In genomic region chr4:139617702-139618490, GRCh38 we compare ENCODE assay signal across 11 cellular contexts. TPM values are rescaled to one million over a fixed set of nuclear protein-coding genes. Genes with fewer than 3 reads are reported as not detected.
DNase-seq lines count a peak whose midpoint lies in the region; ATAC-seq and TF ChIP-seq lines count a peak whose summit lies in the region.
"Had no signal": no experiment of that assay in that cellular context is flagged by ENCODE, and none has a peak within 500 bp of the region (broad histone marks: within the 10 kb centered on the region; RNA-seq: fewer than 3 reads in every experiment).

No MANE protein-coding gene starts in this region.

- H3K27ac Mint-ChIP-seq in activated CD8-positive, alpha-beta T cell treated with anti-CD3 and anti-CD28 coated beads for 36 hours, result no peak overlapping the region
- no peak overlapping the region for H3K27ac Mint-ChIP-seq in activated CD8-positive, alpha-beta T cell treated with anti-CD3 and anti-CD28 coated beads, Interleukin-2, amount 10 ng/mL, durations not matched to agents 7 days and 5 days
- H3K27ac Mint-ChIP-seq in type B pancreatic cell, result no peak overlapping the region
- H3K27ac Mint-ChIP-seq: activated CD8-positive, alpha-beta memory T cell treated with anti-CD3 and anti-CD28 coated beads, Interleukin-2, amount 10 ng/mL, durations not matched to agents 7 days and 5 days; dendritic cell treated with granulocyte-macrophage colony-stimulating factor and Interleukin-4, amounts not matched to agents 40 ng/mL and 50 ng/mL, for 4 days had no signal

- ATAC-seq in activated CD8-positive, alpha-beta T cell treated with anti-CD3 and anti-CD28 coated beads for 36 hours, result no peak
- ATAC-seq in activated CD8-positive, alpha-beta T cell treated with anti-CD3 and anti-CD28 coated beads, Interleukin-2, amount 10 ng/mL, durations not matched to agents 7 days and 5 days, result no peak
- ATAC-seq in RWPE2 (ENCODE audit: low read depth) (no peak; the same call in 2 of the 3 replicates), GM21390 (IDR thresholded peaks at IDR 0.05; ENCODE audit: unreplicated experiment) (no peak), HG02981 (IDR thresholded peaks at IDR 0.05; ENCODE audit: unreplicated experiment) (no peak)
- ATAC-seq: activated CD8-positive, alpha-beta memory T cell treated with anti-CD3 and anti-CD28 coated beads, Interleukin-2, amount 10 ng/mL, durations not matched to agents 7 days and 5 days had no signal

- no peak overlapping the region for H3K27ac ChIP-seq in RWPE2 (ENCODE audit: poor library complexity, severe bottlenecking)

- DNase-seq in activated CD8-positive, alpha-beta T cell treated with anti-CD3 and anti-CD28 coated beads for 36 hours, result no peak
- DNase-seq in activated CD8-positive, alpha-beta T cell treated with anti-CD3 and anti-CD28 coated beads, Interleukin-2, amount 10 ng/mL, durations not matched to agents 7 days and 5 days, result no peak
- DNase-seq in RWPE2 (ENCODE audit: low spot score) (no peak), fibroblast of mammary gland (ENCODE audit: low read depth) (no peak), type B pancreatic cell (ENCODE audit: extremely low spot score, unreplicated experiment) (no peak), GM19238 (ENCODE audit: insufficient read length, low spot score) (no peak)
- DNase-seq: activated CD8-positive, alpha-beta memory T cell treated with anti-CD3 and anti-CD28 coated beads, Interleukin-2, amount 10 ng/mL, durations not matched to agents 7 days and 5 days; NCI-H1105 had no signal

- H3K9me3 ChIP-seq in RWPE2 (ENCODE audit: severe bottlenecking), result no peaks in the 10 kb centered on the region

- peak; percentile 11 for TF ChIP-seq CTCF in activated CD8-positive, alpha-beta T cell treated with anti-CD3 and anti-CD28 coated beads for 36 hours (IDR thresholded peaks at IDR 0.05)
- TF ChIP-seq CTCF in RWPE2 (IDR thresholded peaks at IDR 0.05; ENCODE audit: poor library complexity, severe bottlenecking) (peak; percentile 25), fibroblast of mammary gland (conservative IDR thresholded peaks at IDR 0.05; ENCODE audit: control insufficient read depth, insufficient read depth, low read depth, low read length) (peak; percentile 45), type B pancreatic cell (conservative IDR thresholded peaks at IDR 0.05) (peak; percentile 62)

- no peak overlapping the region for H3K4me3 Mint-ChIP-seq in activated CD8-positive, alpha-beta T cell treated with anti-CD3 and anti-CD28 coated beads for 36 hours
- H3K4me3 Mint-ChIP-seq in activated CD8-positive, alpha-beta T cell treated with anti-CD3 and anti-CD28 coated beads, Interleukin-2, amount 10 ng/mL, durations not matched to agents 7 days and 5 days, result no peak overlapping the region
- H3K4me3 Mint-ChIP-seq in type B pancreatic cell, result no peak overlapping the region
- H3K4me3 Mint-ChIP-seq: activated CD8-positive, alpha-beta memory T cell treated with anti-CD3 and anti-CD28 coated beads, Interleukin-2, amount 10 ng/mL, durations not matched to agents 7 days and 5 days; dendritic cell treated with granulocyte-macrophage colony-stimulating factor and Interleukin-4, amounts not matched to agents 40 ng/mL and 50 ng/mL, for 4 days had no signal

- intact Hi-C loops in activated CD8-positive, alpha-beta T cell treated with anti-CD3 and anti-CD28 coated beads for 36 hours (cut with micrococcal nuclease), result no loop called here

- no peak overlapping the region for H3K4me3 ChIP-seq in RWPE2 (ENCODE audit: severe bottlenecking)
- H3K4me3 ChIP-seq in fibroblast of mammary gland (ENCODE audit: control insufficient read depth, low read depth, low read length), result no peak overlapping the region

- H3K27me3 Mint-ChIP-seq in activated CD8-positive, alpha-beta T cell treated with anti-CD3 and anti-CD28 coated beads for 36 hours, result no peaks in the 10 kb centered on the region
- H3K27me3 Mint-ChIP-seq in activated CD8-positive, alpha-beta T cell treated with anti-CD3 and anti-CD28 coated beads, Interleukin-2, amount 10 ng/mL, durations not matched to agents 7 days and 5 days (ENCODE audit: low read depth), result no peaks in the 10 kb centered on the region
- H3K27me3 Mint-ChIP-seq in type B pancreatic cell, result no peaks in the 10 kb centered on the region

- POLR2A ChIA-PET in activated CD8-positive, alpha-beta T cell treated with anti-CD3 and anti-CD28 coated beads for 36 hours (lab: Charles Lee), result no interaction called here
- POLR2A ChIA-PET in activated CD8-positive, alpha-beta T cell treated with anti-CD3 and anti-CD28 coated beads, Interleukin-2, amount 10 ng/mL, durations not matched to agents 7 days and 5 days (lab: Charles Lee), result no interaction called here

- H3K9me3 Mint-ChIP-seq in activated CD8-positive, alpha-beta T cell treated with anti-CD3 and anti-CD28 coated beads for 36 hours, result no peaks in the 10 kb centered on the region
- H3K9me3 Mint-ChIP-seq in activated CD8-positive, alpha-beta T cell treated with anti-CD3 and anti-CD28 coated beads, Interleukin-2, amount 10 ng/mL, durations not matched to agents 7 days and 5 days (ENCODE audit: insufficient read depth), result no peaks in the 10 kb centered on the region
- H3K9me3 Mint-ChIP-seq in type B pancreatic cell, result no peaks in the 10 kb centered on the region
- H3K9me3 Mint-ChIP-seq: dendritic cell treated with granulocyte-macrophage colony-stimulating factor and Interleukin-4, amounts not matched to agents 40 ng/mL and 50 ng/mL, for 4 days had no signal

- no peaks in the 10 kb centered on the region for H3K36me3 ChIP-seq in RWPE2 (ENCODE audit: low read depth)

- CTCF ChIA-PET in activated CD8-positive, alpha-beta T cell treated with anti-CD3 and anti-CD28 coated beads for 36 hours (lab: Charles Lee), result interaction anchor here (1.1 to 3.2 kb wide), 5 partner anchors 10 to 587 kb away, joined by 3 to 18 read pairs (median 8); no protein-coding TSS in a partner anchor
- CTCF ChIA-PET in activated CD8-positive, alpha-beta T cell treated with anti-CD3 and anti-CD28 coated beads, Interleukin-2, amount 10 ng/mL, durations not matched to agents 7 days and 5 days (lab: Charles Lee), result interaction anchor here (1.3 to 2.7 kb wide), 4 partner anchors 14 to 40 kb away, joined by 4 to 21 read pairs (median 8); no protein-coding TSS in a partner anchor

- H3K27me3 ChIP-seq in RWPE2 (ENCODE audit: insufficient read depth, poor library complexity, severe bottlenecking), result no peaks in the 10 kb centered on the region

- H3K36me3 Mint-ChIP-seq in activated CD8-positive, alpha-beta T cell treated with anti-CD3 and anti-CD28 coated beads for 36 hours (ENCODE audit: low read depth), result no peaks in the 10 kb centered on the region
- no peaks in the 10 kb centered on the region for H3K36me3 Mint-ChIP-seq in activated CD8-positive, alpha-beta T cell treated with anti-CD3 and anti-CD28 coated beads, Interleukin-2, amount 10 ng/mL, durations not matched to agents 7 days and 5 days (ENCODE audit: low read depth)
- H3K36me3 Mint-ChIP-seq in type B pancreatic cell, result no peaks in the 10 kb centered on the region
- H3K36me3 Mint-ChIP-seq: activated CD8-positive, alpha-beta memory T cell treated with anti-CD3 and anti-CD28 coated beads, Interleukin-2, amount 10 ng/mL, durations not matched to agents 7 days and 5 days had no signal

- H3K4me1 ChIP-seq in RWPE2 (ENCODE audit: insufficient read depth, poor library complexity, severe bottlenecking), result no peaks in the 10 kb centered on the region

- no peaks in the 10 kb centered on the region for H3K4me1 Mint-ChIP-seq in activated CD8-positive, alpha-beta T cell treated with anti-CD3 and anti-CD28 coated beads for 36 hours (ENCODE audit: low read depth)
- H3K4me1 Mint-ChIP-seq in activated CD8-positive, alpha-beta T cell treated with anti-CD3 and anti-CD28 coated beads, Interleukin-2, amount 10 ng/mL, durations not matched to agents 7 days and 5 days (ENCODE audit: low read depth), result no peaks in the 10 kb centered on the region
- no peaks in the 10 kb centered on the region for H3K4me1 Mint-ChIP-seq in type B pancreatic cell (ENCODE audit: unreplicated experiment)

RNA-seq across cellular contexts. Expression of gene MGST2, which starts 47.7 kb away (rescaled TPM):
- total RNA-seq in activated CD8-positive, alpha-beta T cell treated with anti-CD3 and anti-CD28 coated beads for 36 hours, result 10 to 100 TPM; 11.7 to 12.4 TPM
- total RNA-seq in activated CD8-positive, alpha-beta T cell treated with anti-CD3 and anti-CD28 coated beads, Interleukin-2, amount 10 ng/mL, durations not matched to agents 7 days and 5 days, result 10 to 100 TPM; 12.8 to 13.4 TPM
- 43.2 and 63.3 TPM in 2 replicates for total RNA-seq in type B pancreatic cell (ENCODE audit: low replicate concordance)

Comparison
In these comparisons a context has a peak if more than half of its experiments do, and no peak if none do; other contexts are left out.
1. CTCF ChIP-seq: peak in every context shown above with its lines; median percentile 62 in type B pancreatic cell; 45 in fibroblast of mammary gland; 25 in RWPE2; 11 in activated CD8-positive, alpha-beta T cell treated with anti-CD3 and anti-CD28 coated beads for 36 hours.